In genomic region chr17:18025596-18026407, GRCh38 we compare ENCODE assay signal across 7 cellular contexts. TPM values are rescaled to one million over a fixed set of nuclear protein-coding genes. Genes with fewer than 3 reads are reported as not detected.
DNase-seq lines count a peak whose midpoint lies in the region; ATAC-seq and TF ChIP-seq lines count a peak whose summit lies in the region.

No MANE protein-coding gene starts in this region.

- H3K27ac ChIP-seq in sigmoid colon: no peak overlapping the region

- DNase-seq in activated naive CD8-positive, alpha-beta T cell treated with anti-CD3 and anti-CD28 coated beads, Interleukin-2, amount 10 ng/mL, durations not matched to agents 7 days and 5 days: no peak
- peak; percentile 18 for DNase-seq in sigmoid colon
- DNase-seq in NOMO-1 treated with dmso at 0.1 percent for 144 hours (lab: John Stamatoyannopoulos, UW; ENCODE audit: unreplicated experiment): no peak

- no peaks in the 10 kb centered on the region for H3K27me3 ChIP-seq in sigmoid colon

- ATAC-seq in GM18858 (IDR thresholded peaks at IDR 0.05; ENCODE audit: unreplicated experiment) (peak; percentile 58), HG02885 (IDR thresholded peaks at IDR 0.05; ENCODE audit: poor library complexity, unreplicated experiment) (peak; percentile 84), HG03469 (IDR thresholded peaks at IDR 0.05; ENCODE audit: unreplicated experiment) (no peak), HG02938 (IDR thresholded peaks at IDR 0.05; ENCODE audit: unreplicated experiment) (no peak)
- ATAC-seq in activated naive CD8-positive, alpha-beta T cell treated with anti-CD3 and anti-CD28 coated beads, Interleukin-2, amount 10 ng/mL, durations not matched to agents 7 days and 5 days (ENCODE audit: low read depth): peak; percentile 46

- peaks cover 0 to 34% (median 0%) of the 10 kb centered on the region in 4 donors for H3K36me3 ChIP-seq in sigmoid colon

- no peak for TF ChIP-seq CTCF in sigmoid colon (IDR thresholded peaks at IDR 0.05)

- intact Hi-C loops in sigmoid colon (cut with DNase I): no loop called here

- TF ChIP-seq POLR2A in sigmoid colon (IDR thresholded peaks at IDR 0.05): no peak

- H3K36me3 Mint-ChIP-seq in activated naive CD8-positive, alpha-beta T cell treated with anti-CD3 and anti-CD28 coated beads, Interleukin-2, amount 10 ng/mL, durations not matched to agents 7 days and 5 days: peaks cover 7% of the 10 kb centered on the region

- H3K4me3 Mint-ChIP-seq in activated naive CD8-positive, alpha-beta T cell treated with anti-CD3 and anti-CD28 coated beads, Interleukin-2, amount 10 ng/mL, durations not matched to agents 7 days and 5 days: peak overlapping the region; percentile 25

- TF ChIP-seq EP300 in sigmoid colon (IDR thresholded peaks at IDR 0.05): no peak

- peaks cover 17% of the 10 kb centered on the region for H3K4me1 Mint-ChIP-seq in activated naive CD8-positive, alpha-beta T cell treated with anti-CD3 and anti-CD28 coated beads, Interleukin-2, amount 10 ng/mL, durations not matched to agents 7 days and 5 days

- H3K4me3 ChIP-seq in sigmoid colon: no peak overlapping the region

- H3K27ac Mint-ChIP-seq in activated naive CD8-positive, alpha-beta T cell treated with anti-CD3 and anti-CD28 coated beads, Interleukin-2, amount 10 ng/mL, durations not matched to agents 7 days and 5 days: no peak overlapping the region

- no peaks in the 10 kb centered on the region for H3K4me1 ChIP-seq in sigmoid colon

- H3K27me3 Mint-ChIP-seq in activated naive CD8-positive, alpha-beta T cell treated with anti-CD3 and anti-CD28 coated beads, Interleukin-2, amount 10 ng/mL, durations not matched to agents 7 days and 5 days: no peaks in the 10 kb centered on the region

- H3K9me3 Mint-ChIP-seq in activated naive CD8-positive, alpha-beta T cell treated with anti-CD3 and anti-CD28 coated beads, Interleukin-2, amount 10 ng/mL, durations not matched to agents 7 days and 5 days: no peaks in the 10 kb centered on the region

- POLR2A ChIA-PET in activated naive CD8-positive, alpha-beta T cell treated with anti-CD3 and anti-CD28 coated beads, Interleukin-2, amount 10 ng/mL, durations not matched to agents 7 days and 5 days (lab: Charles Lee): no interaction called here

- WGBS in sigmoid colon, 2 donors: 80 to 86% methylated on average over 11 of the region's 11 CpGs

- no peaks in the 10 kb centered on the region for H3K9me3 ChIP-seq in sigmoid colon

RNA-seq across cellular contexts. Expression of gene ATPAF2, which starts 13.2 kb away (rescaled TPM):
- 10 to 100 TPM; 22.9 to 29.9 TPM for total RNA-seq in activated naive CD8-positive, alpha-beta T cell treated with anti-CD3 and anti-CD28 coated beads, Interleukin-2, amount 10 ng/mL, durations not matched to agents 7 days and 5 days
- 10 to 100 TPM; 10.3 to 28.8 (median 15.3) TPM for total RNA-seq in sigmoid colon
- 10 to 100 TPM; 17.4 to 28.1 (median 26.8) TPM for polyA plus RNA-seq in sigmoid colon

RNA-seq across cellular contexts. Expression of gene GID4, which starts 13.4 kb away (rescaled TPM):
- total RNA-seq in activated naive CD8-positive, alpha-beta T cell treated with anti-CD3 and anti-CD28 coated beads, Interleukin-2, amount 10 ng/mL, durations not matched to agents 7 days and 5 days: 10 to 100 TPM in 1 of 2 experiments, 1 to 10 TPM in 1; 9.4 to 10.6 TPM
- total RNA-seq in sigmoid colon: 10 to 100 TPM; 20.0 to 25.2 (median 23.9) TPM
- 1 to 10 TPM; 2.8 to 4.2 (median 3.8) TPM for polyA plus RNA-seq in sigmoid colon

RNA-seq across cellular contexts. Expression of gene DRC3, which starts 53.1 kb away (rescaled TPM):
- under 1 TPM; 0.67 to 0.77 TPM for total RNA-seq in activated naive CD8-positive, alpha-beta T cell treated with anti-CD3 and anti-CD28 coated beads, Interleukin-2, amount 10 ng/mL, durations not matched to agents 7 days and 5 days
- 1 to 10 TPM in 3 of 4 donors, under 1 TPM in 1; 0.36 to 6.1 (median 1.8) TPM for total RNA-seq in sigmoid colon
- under 1 TPM in 1 of 3 donors, not detected in 2; 0.83 TPM for polyA plus RNA-seq in sigmoid colon

RNA-seq across cellular contexts. Expression of gene TOM1L2, which starts 53.6 kb away (rescaled TPM):
- total RNA-seq in activated naive CD8-positive, alpha-beta T cell treated with anti-CD3 and anti-CD28 coated beads, Interleukin-2, amount 10 ng/mL, durations not matched to agents 7 days and 5 days: 10 to 100 TPM; 32.9 to 37.0 TPM
- 100 to 1,000 TPM in 1 of 4 donors, 10 to 100 TPM in 3; 38.2 to 215 (median 66.2) TPM for total RNA-seq in sigmoid colon
- polyA plus RNA-seq in sigmoid colon: 10 to 100 TPM; 13.8 to 43.3 (median 29.6) TPM

Comparison
In these comparisons a context has a peak if more than half of its experiments do, and no peak if none do; other contexts are left out.
1. ATAC-seq: peak in GM18858 (single experiment), HG02885 (single experiment) and activated naive CD8-positive, alpha-beta T cell treated with anti-CD3 and anti-CD28 coated beads, Interleukin-2, amount 10 ng/mL, durations not matched to agents 7 days and 5 days (single experiment); none in HG03469 (single experiment) and HG02938 (single experiment).